ENCODE assay signal across 10 cellular contexts in genomic region chr17:3846739-3847670, GRCh38. TPM values are rescaled to one million over a fixed set of nuclear protein-coding genes. Genes with fewer than 3 reads are reported as not detected.
DNase-seq lines count a peak whose midpoint lies in the region; ATAC-seq and TF ChIP-seq lines count a peak whose summit lies in the region.
"Had no signal": no experiment of that assay in that cellular context is flagged by ENCODE, and none has a peak within 500 bp of the region (broad histone marks: within the 10 kb centered on the region; RNA-seq: fewer than 3 reads in every experiment).

No MANE protein-coding gene starts in this region.

- H3K27me3 ChIP-seq in ascending aorta = no peaks in the 10 kb centered on the region
- H3K27me3 ChIP-seq in tibial artery = peaks cover 0 to 4% of the 10 kb centered on the region in 2 donors
- H3K27me3 ChIP-seq in brain microvascular endothelial cell (replicated peaks) = no peaks in the 10 kb centered on the region

- no peak overlapping the region for H3K4me3 Mint-ChIP-seq in stimulated activated naive CD8-positive, alpha-beta T cell treated with anti-CD3 and anti-CD28 coated beads, Interleukin-15, Interleukin-2, amounts not matched to agents 100 ng/mL and 50 ng/mL, for 24 hours
- peak overlapping the region; percentile 11 for H3K4me3 Mint-ChIP-seq in natural killer cell

- in situ Hi-C loops in brain microvascular endothelial cell (cut with HindIII; ENCODE audit: low pct_ligation_motif_present, low sequenced_read_pairs) = no loop called here

- no peak for ATAC-seq in stimulated activated naive CD8-positive, alpha-beta T cell treated with anti-CD3 and anti-CD28 coated beads, Interleukin-15, Interleukin-2, amounts not matched to agents 100 U/mL and 50 U/mL, for 24 hours
- ATAC-seq in natural killer cell = no peak

- H3K9me3 ChIP-seq in ascending aorta = no peaks in the 10 kb centered on the region
- H3K9me3 ChIP-seq in tibial artery = no peaks in the 10 kb centered on the region

- no peaks in the 10 kb centered on the region for H3K9me3 Mint-ChIP-seq in stimulated activated naive CD8-positive, alpha-beta T cell treated with anti-CD3 and anti-CD28 coated beads, Interleukin-15, Interleukin-2, amounts not matched to agents 100 ng/mL and 50 ng/mL, for 24 hours
- no peaks in the 10 kb centered on the region for H3K9me3 Mint-ChIP-seq in natural killer cell

- DNase-seq in stimulated activated naive CD8-positive, alpha-beta T cell treated with anti-CD3 and anti-CD28 coated beads, Interleukin-15, Interleukin-2, amounts not matched to agents 100 U/mL and 50 U/mL, for 24 hours = no peak
- DNase-seq in ascending aorta (ENCODE audit: low spot score in 2 of 2) = no peak
- DNase-seq in natural killer cell = no peak
- no peak for DNase-seq in tibial artery
- no peak for DNase-seq in brain microvascular endothelial cell
- no peak for DNase-seq in NCI-H774 (lab: John Stamatoyannopoulos, UW)
- DNase-seq in NK-92 (lab: John Stamatoyannopoulos, UW; ENCODE audit: unreplicated experiment) = no peak

- H3K4me1 ChIP-seq in ascending aorta (peaks cover 0 to 11% of the 10 kb centered on the region in 2 donors), tibial artery (peaks cover 0 to 25% (median 10%) of the 10 kb centered on the region in 4 donors)
- H3K4me1 ChIP-seq: foreskin keratinocyte had no signal

- intact Hi-C loops in ascending aorta (cut with DNase I) (loop anchor here (5.0 to 10.0 kb wide), 4 partner anchors 45 to 225 kb away; partner anchors contain the start of genes CAMKK1, EMC6 and TAX1BP3), natural killer cell (cut with micrococcal nuclease) (loop anchor here (5.0 kb wide), 1 partner anchor 50 kb away; no protein-coding TSS in a partner anchor), tibial artery (cut with DNase I; ENCODE audit: low total_unique reads) (loop anchor here (10.0 kb wide), 1 partner anchor 112 kb away; no protein-coding TSS in a partner anchor)

- peaks cover 6% of the 10 kb centered on the region for H3K27me3 Mint-ChIP-seq in stimulated activated naive CD8-positive, alpha-beta T cell treated with anti-CD3 and anti-CD28 coated beads, Interleukin-15, Interleukin-2, amounts not matched to agents 100 ng/mL and 50 ng/mL, for 24 hours
- peaks cover 6 to 8% of the 10 kb centered on the region in 2 donors for H3K27me3 Mint-ChIP-seq in natural killer cell (ENCODE audit: low read depth in 2 of 2)
- H3K27me3 Mint-ChIP-seq: CD4-positive, alpha-beta memory T cell had no signal

- peaks cover 21% of the 10 kb centered on the region for H3K4me1 Mint-ChIP-seq in stimulated activated naive CD8-positive, alpha-beta T cell treated with anti-CD3 and anti-CD28 coated beads, Interleukin-15, Interleukin-2, amounts not matched to agents 100 ng/mL and 50 ng/mL, for 24 hours (ENCODE audit: low read depth)
- peaks cover 18 to 35% of the 10 kb centered on the region in 2 donors for H3K4me1 Mint-ChIP-seq in natural killer cell

- H3K36me3 Mint-ChIP-seq in stimulated activated naive CD8-positive, alpha-beta T cell treated with anti-CD3 and anti-CD28 coated beads, Interleukin-15, Interleukin-2, amounts not matched to agents 100 ng/mL and 50 ng/mL, for 24 hours (ENCODE audit: low read depth) = peaks cover 7% of the 10 kb centered on the region
- H3K36me3 Mint-ChIP-seq in natural killer cell = no peaks in the 10 kb centered on the region

- peak overlapping the region; percentile 26 for H3K27ac Mint-ChIP-seq in stimulated activated naive CD8-positive, alpha-beta T cell treated with anti-CD3 and anti-CD28 coated beads, Interleukin-15, Interleukin-2, amounts not matched to agents 100 ng/mL and 50 ng/mL, for 24 hours
- H3K27ac Mint-ChIP-seq in natural killer cell = no peak overlapping the region

- no peak for TF ChIP-seq CTCF in ascending aorta (IDR thresholded peaks at IDR 0.05)
- TF ChIP-seq CTCF in natural killer cell (IDR thresholded peaks at IDR 0.05) = no peak
- TF ChIP-seq CTCF in tibial artery (IDR thresholded peaks at IDR 0.05) = no peak
- TF ChIP-seq CTCF in brain microvascular endothelial cell (IDR thresholded peaks at IDR 0.05; ENCODE audit: low read depth, low read length, missing control alignments) = no peak

- H3K27ac ChIP-seq in ascending aorta (no peak overlapping the region), tibial artery (peak overlapping the region in 1 of 2 donors; percentile 87), brain microvascular endothelial cell (no peak overlapping the region)

- H3K36me3 ChIP-seq in ascending aorta (peaks cover 9 to 11% of the 10 kb centered on the region in 2 donors), tibial artery (peaks cover 0 to 16% (median 7%) of the 10 kb centered on the region in 3 donors), brain microvascular endothelial cell (replicated peaks) (peaks cover 15% of the 10 kb centered on the region)

- H3K4me3 ChIP-seq in ascending aorta = peak overlapping the region; percentile 96 to 99
- H3K4me3 ChIP-seq in tibial artery = no peak overlapping the region
- H3K4me3 ChIP-seq in brain microvascular endothelial cell (ENCODE audit: low read depth, low read length) = no peak overlapping the region

RNA-seq across cellular contexts. Expression of gene NCBP3, which starts 1.0 kb away (rescaled TPM):
- 3.9 TPM for total RNA-seq in ascending aorta
- 10 to 100 TPM; 55.9 to 60.7 (median 58.1) TPM for total RNA-seq in natural killer cell

RNA-seq across cellular contexts. Expression of gene CAMKK1, which starts 45.8 kb away (rescaled TPM):
- 3.6 TPM for total RNA-seq in ascending aorta
- total RNA-seq in natural killer cell = 1 to 10 TPM; 3.2 to 4.3 (median 3.9) TPM

RNA-seq across cellular contexts. Expression of gene ITGAE, which starts 46.0 kb away (rescaled TPM):
- total RNA-seq in ascending aorta = 15.8 TPM
- 10 to 100 TPM; 12.8 to 13.8 (median 13.8) TPM for total RNA-seq in natural killer cell

Comparison
In these comparisons a context has a peak if more than half of its experiments do, and no peak if none do; other contexts are left out.
1. H3K4me3 ChIP-seq: peak in ascending aorta (2 of 2); none in tibial artery (0 of 2) and brain microvascular endothelial cell (single experiment).
2. RNA of gene NCBP3, which starts 1.0 kb away (total RNA-seq): 55.9 to 60.7 TPM in natural killer cell; 3.9 TPM in ascending aorta (single experiment); every median in the first group is over 10 times any median in the second.